7 cellular contexts compared by ENCODE assay signal in genomic region chr6:57221191-57221935, GRCh38. TPM values are rescaled to one million over a fixed set of nuclear protein-coding genes. Genes with fewer than 3 reads are reported as not detected.
DNase-seq lines count a peak whose midpoint lies in the region; FAIRE-seq and TF ChIP-seq lines count a peak whose summit lies in the region.

No MANE protein-coding gene starts in this region.

- peak overlapping the region; percentile 91 for H3K27ac ChIP-seq in HEK293 (ENCODE audit: extremely low read depth, low read depth, low read length)
- H3K27ac ChIP-seq in small intestine (ENCODE audit: low read depth in 1 of 2, low read length in 1 of 2): peak overlapping the region in 1 of 2 donors; percentile 67

- CTCF ChIA-PET in HEK293 (lab: Yijun Ruan, JAX) (interaction anchor here (0.8 to 1.5 kb wide), 9 partner anchors 14 to 319 kb away, joined by 3 to 5 read pairs (median 4); partner anchors contain the start of gene PRIM2), MCF 10A (lab: Yijun Ruan, JAX) (interaction anchor here (0.6 to 2.8 kb wide), 12 partner anchors 9 to 333 kb away, joined by 3 to 15 read pairs (median 4); partner anchors contain the start of gene PRIM2)

- no peaks in the 10 kb centered on the region for H3K27me3 ChIP-seq in MG63
- no peaks in the 10 kb centered on the region for H3K27me3 ChIP-seq in small intestine (ENCODE audit: control insufficient read depth in 2 of 2, insufficient read depth in 2 of 2, low read length in 2 of 2)

- H3K4me1 Mint-ChIP-seq in MCF 10A (ENCODE audit: insufficient read depth, unreplicated experiment): peaks cover 37% of the 10 kb centered on the region

- peak; percentile 80 for FAIRE-seq in GM12891 (lab: Jason Lieb, UNC)
- FAIRE-seq in small intestine (lab: Jason Lieb, UNC): no peak

- DNase-seq in GM12891 (ENCODE audit: insufficient read length, low spot score) (peak; percentile 10), MG63 (peak; percentile 54), T-helper 22 cell (ENCODE audit: low read depth) (peak; percentile 32), MCF 10A (ENCODE audit: unreplicated experiment) (peak; percentile 60), iPS-NIHi11 (ENCODE audit: low spot score) (peak; percentile 80), small intestine (peak; percentile 20)

- intact Hi-C loops in MCF 10A (cut with micrococcal nuclease): no loop called here

- H3K4me1 ChIP-seq in HEK293 (ENCODE audit: control insufficient read depth, insufficient read depth, low read length) (peaks cover 15% of the 10 kb centered on the region), small intestine (ENCODE audit: control insufficient read depth in 2 of 2, insufficient read depth in 1 of 2, low read depth in 1 of 2, low read length in 1 of 2) (no peaks in the 10 kb centered on the region)

- no peaks in the 10 kb centered on the region for H3K27me3 Mint-ChIP-seq in MCF 10A (ENCODE audit: insufficient read depth, unreplicated experiment)

- H3K9me3 Mint-ChIP-seq in MCF 10A (ENCODE audit: unreplicated experiment): no peaks in the 10 kb centered on the region

- BruUV-seq in MCF 10A (replicated peaks; lab: Mats Ljungman, UMichigan): no TSS peak

- POLR2A ChIA-PET in HEK293 (lab: Yijun Ruan, JAX) (interaction anchor here (0.6 to 2.3 kb wide), 24 partner anchors 8 to 266 kb away, joined by 3 to 15 read pairs (median 3); partner anchors contain the start of genes BAG2, BEND6 and ZNF451), MCF 10A (lab: Yijun Ruan, JAX) (interaction anchor here (0.6 to 4.2 kb wide), 16 partner anchors 10 to 146 kb away, joined by 3 to 28 read pairs (median 4); partner anchors contain the start of genes BAG2 and PRIM2)

- no peaks in the 10 kb centered on the region for H3K9me3 ChIP-seq in HEK293 (ENCODE audit: control insufficient read depth, insufficient read depth, low read depth, low read length)
- peaks cover 6% of the 10 kb centered on the region for H3K9me3 ChIP-seq in MG63
- no peaks in the 10 kb centered on the region for H3K9me3 ChIP-seq in small intestine (ENCODE audit: control insufficient read depth, low read depth)

- 0 to 1% (median 0%) methylated on average over 23 to 38 of the region's 38 CpGs for WGBS in small intestine, 3 donors

- H3K36me3 ChIP-seq in HEK293 (ENCODE audit: control insufficient read depth in 2 of 2, insufficient read depth in 1 of 2, low read length in 2 of 2) (peaks cover 0 to 4% of the 10 kb centered on the region in 2 experiments; a peak in 1 of 3 replicates), MG63 (0 out of 2 replicates have a peak, but pooled peaks cover 4% of the 10 kb centered on the region), small intestine (ENCODE audit: control insufficient read depth in 2 of 2, insufficient read depth in 2 of 2, low read length in 2 of 2) (no peaks in the 10 kb centered on the region)

- TF ChIP-seq POLR2A in GM12891 (IDR thresholded peaks at IDR 0.05; ENCODE audit: low read depth, low read length): no peak

- H3K4me3 ChIP-seq in HEK293 (ENCODE audit: low read depth, low read length): peak overlapping the region; percentile 83
- peak overlapping the region; percentile 84 for H3K4me3 ChIP-seq in MG63
- H3K4me3 ChIP-seq in small intestine (ENCODE audit: low read depth in 1 of 2, low read length in 2 of 2): peak overlapping the region; percentile 68 to 81

- H3K4me3 Mint-ChIP-seq in MCF 10A (ENCODE audit: unreplicated experiment): peak overlapping the region; percentile 84

- H3K27ac Mint-ChIP-seq in MCF 10A (ENCODE audit: low read depth, unreplicated experiment): peak overlapping the region; percentile 56

- peak; percentile 87 for TF ChIP-seq CTCF in HEK293 (tag by site-specific recombination; IDR thresholded peaks at IDR 0.05)
- peak; percentile 56 for TF ChIP-seq CTCF in MCF 10A (IDR thresholded peaks at IDR 0.05; ENCODE audit: unreplicated experiment)

- no peaks in the 10 kb centered on the region for H3K36me3 Mint-ChIP-seq in MCF 10A (ENCODE audit: insufficient read depth, unreplicated experiment)

TF ChIP-seq in GM12891, 5 proteins besides CTCF, POLR2A, EP300 and RAD21:
- TF ChIP-seq POLR2AphosphoS5 (IDR thresholded peaks at IDR 0.05; ENCODE audit: low read depth, low read length) (no peak), POU2F2 (IDR thresholded peaks at IDR 0.05; ENCODE audit: low read depth, low read length) (no peak), TAF1 (IDR thresholded peaks at IDR 0.05; ENCODE audit: low read depth, low read length) (no peak), PAX5 (IDR thresholded peaks at IDR 0.05; ENCODE audit: insufficient read depth, low read length, severe bottlenecking) (no peak), SPI1 (IDR thresholded peaks at IDR 0.05; ENCODE audit: low read depth, low read length) (no peak)

TF ChIP-seq in HEK293, 187 proteins besides CTCF, POLR2A, EP300 and RAD21 (continues in another document):
- TF ChIP-seq ZIC2 (tag by site-specific recombination; IDR thresholded peaks at IDR 0.05) (peak; percentile 63), ZNF600 (tag by site-specific recombination; IDR thresholded peaks at IDR 0.05) (peak; percentile 94), SCRT2 (tag by site-specific recombination; IDR thresholded peaks at IDR 0.05) (peak; percentile 91), PATZ1 (tag by site-specific recombination; IDR thresholded peaks at IDR 0.05) (peak; percentile 84), ZBTB17 (tag by site-specific recombination; IDR thresholded peaks at IDR 0.05) (peak; percentile 92), ZFHX2 (tag by site-specific recombination; conservative IDR thresholded peaks at IDR 0.05) (peak; percentile 95), IKZF3 (tag by site-specific recombination; IDR thresholded peaks at IDR 0.05) (peak; percentile 82), ZNF18 (tag by site-specific recombination; IDR thresholded peaks at IDR 0.05) (no peak), KLF9 (tag by site-specific recombination; IDR thresholded peaks at IDR 0.05; ENCODE audit: low read depth) (peak; percentile 82), MZF1 (tag by site-specific recombination; IDR thresholded peaks at IDR 0.05; ENCODE audit: borderline replicate concordance) (0 out of 2 replicates have a peak, but pooled peaks have one; percentile 44), KLF16 (tag by site-specific recombination; IDR thresholded peaks at IDR 0.05) (peak; percentile 82), ZNF623 (tag by site-specific recombination; IDR thresholded peaks at IDR 0.05) (no peak), ZXDB (tag by site-specific recombination; IDR thresholded peaks at IDR 0.05) (0 out of 2 replicates have a peak, but pooled peaks have one; percentile 24), PRDM4 (tag by site-specific recombination; IDR thresholded peaks at IDR 0.05) (peak; percentile 13; the same call in 1 of the 2 replicates), WT1 (tag by site-specific recombination; IDR thresholded peaks at IDR 0.05) (no peak)

RNA-seq across cellular contexts. Expression of gene RAB23, which starts 0.7 kb away (rescaled TPM):
- 0.99 TPM for polyA plus RNA-seq in GM12891 (2012; ENCODE audit: low read depth, missing spikeins)
- total RNA-seq in MG63 (2014; rRNA removed; shearing (Covaris generic); ENCODE audit: low replicate concordance): 15.5 and 21.1 TPM in 2 replicates
- 8.4 and 13.3 TPM in 2 replicates for total RNA-seq in MCF 10A (2022)
- polyA plus RNA-seq in small intestine: 1 to 10 TPM in 2 of 3 donors, under 1 TPM in 1; 0.45 to 4.2 (median 1.6) TPM

RNA-seq across cellular contexts. Expression of gene BAG2, which starts 49.2 kb away (rescaled TPM):
- 4.5 TPM for polyA plus RNA-seq in GM12891 (2012; ENCODE audit: low read depth, missing spikeins)
- 12.3 and 14.3 TPM in 2 replicates for total RNA-seq in MG63 (2014; rRNA removed; shearing (Covaris generic); ENCODE audit: low replicate concordance)
- total RNA-seq in MCF 10A (2022): 3.6 and 4.2 TPM in 2 replicates
- polyA plus RNA-seq in small intestine: 1 to 10 TPM in 1 of 3 donors, under 1 TPM in 2; 0.45 to 1.1 (median 0.81) TPM

Comparison
In these comparisons a context has a peak if more than half of its experiments do, and no peak if none do; other contexts are left out.
1. DNase-seq: peak in every context shown above with its lines; median percentile 80 in iPS-NIHi11; 60 in MCF 10A; 54 in MG63; 32 in T-helper 22 cell; 20 in small intestine; 10 in GM12891.